Comparison of ENCODE assay signal across 10 cellular contexts in genomic region chr17:42780816-42781638, GRCh38. TPM values are rescaled to one million over a fixed set of nuclear protein-coding genes. Genes with fewer than 3 reads are reported as not detected.
A peak's percentile ranks its signal among the peaks of the same experiment; 100 is the strongest.
DNase-seq lines count a peak whose midpoint lies in the region; ATAC-seq and TF ChIP-seq lines count a peak whose summit lies in the region.
"Had no signal": no experiment of that assay in that cellular context is flagged by ENCODE, and none has a peak within 500 bp of the region (broad histone marks: within the 10 kb centered on the region; RNA-seq: fewer than 3 reads in every experiment).

No MANE protein-coding gene starts in this region.

- intact Hi-C loops in adrenal gland (cut with DNase I), result no loop called here

- H3K36me3 ChIP-seq in hepatocyte (replicated peaks; ENCODE audit: insufficient read depth, low read depth) (no peaks in the 10 kb centered on the region), adrenal gland (replicated peaks in 1 of 2) (peaks cover 0 to 38% of the 10 kb centered on the region in 2 donors)

- no peaks in the 10 kb centered on the region for H4K20me1 ChIP-seq in hepatocyte (ENCODE audit: insufficient read depth, poor library complexity, severe bottlenecking)

- no peaks in the 10 kb centered on the region for H3K9me2 ChIP-seq in hepatocyte (replicated peaks; ENCODE audit: insufficient read depth)

- H3K4me3 ChIP-seq in hepatocyte (peak overlapping the region; percentile 90), retinal pigment epithelial cell (ENCODE audit: low read length) (peak overlapping the region; percentile 30), adrenal gland (peak overlapping the region in 1 of 4 donors; percentile 38)

- H3K27ac ChIP-seq in hepatocyte (peak overlapping the region; percentile 90), adrenal gland (no peak overlapping the region)

- peak overlapping the region; percentile 99 for H3K4me2 ChIP-seq in hepatocyte

- H3K27me3 Mint-ChIP-seq in activated naive CD8-positive, alpha-beta T cell treated with anti-CD3 and anti-CD28 coated beads for 36 hours, result peaks cover 62% of the 10 kb centered on the region

- ATAC-seq in HG02763 (IDR thresholded peaks at IDR 0.05; ENCODE audit: unreplicated experiment), result no peak

- H3K4me1 ChIP-seq in hepatocyte (ENCODE audit: insufficient read depth) (peaks cover 17% of the 10 kb centered on the region), adrenal gland (replicated peaks in 1 of 2) (peaks cover 0 to 16% of the 10 kb centered on the region in 2 donors)

- peaks cover 1% of the 10 kb centered on the region for H3K9me3 Mint-ChIP-seq in activated naive CD8-positive, alpha-beta T cell treated with anti-CD3 and anti-CD28 coated beads for 36 hours

- H3K79me2 ChIP-seq in hepatocyte, result no peaks in the 10 kb centered on the region

- peak overlapping the region; percentile 84 for H2AFZ ChIP-seq in hepatocyte

- peaks cover 30% of the 10 kb centered on the region for H3K4me1 Mint-ChIP-seq in activated naive CD8-positive, alpha-beta T cell treated with anti-CD3 and anti-CD28 coated beads for 36 hours

- H3K27me3 ChIP-seq in hepatocyte (peaks cover 11% of the 10 kb centered on the region), adrenal gland (peaks cover 48% of the 10 kb centered on the region)

- WGBS in hepatocyte (ENCODE audit: low lambda C conversion rate, missing lambda C conversion rate), result 11% methylated on average over 39 of the region's 45 CpGs
- 5 to 18% (median 7%) methylated on average over 18 to 45 of the region's 45 CpGs for WGBS in adrenal gland, 4 donors

- peak; percentile 36 for DNase-seq in GM20000 (ENCODE audit: low spot score)
- no peak for DNase-seq in activated naive CD8-positive, alpha-beta T cell treated with anti-CD3 and anti-CD28 coated beads for 36 hours
- no peak for DNase-seq in hepatocyte (ENCODE audit: low spot score)
- DNase-seq in retinal pigment epithelial cell (ENCODE audit: low read depth), result no peak
- DNase-seq in H4 (ENCODE audit: low spot score), result no peak
- no peak for DNase-seq in adrenal gland
- no peak for DNase-seq in effector CD8-positive, alpha-beta T cell (lab: John Stamatoyannopoulos, UW)
- DNase-seq: midbrain, NCI-H446 treated with DMSO at 0.1 percent for 48 hours had no signal

- no peak overlapping the region for H3K27ac Mint-ChIP-seq in activated naive CD8-positive, alpha-beta T cell treated with anti-CD3 and anti-CD28 coated beads for 36 hours

- H3K9me3 ChIP-seq in hepatocyte (ENCODE audit: low read depth) (no peaks in the 10 kb centered on the region), adrenal gland (replicated peaks in 1 of 3) (no peaks in the 10 kb centered on the region)

- peak overlapping the region; percentile 8 for H3K4me3 Mint-ChIP-seq in activated naive CD8-positive, alpha-beta T cell treated with anti-CD3 and anti-CD28 coated beads for 36 hours

- H3K36me3 Mint-ChIP-seq in activated naive CD8-positive, alpha-beta T cell treated with anti-CD3 and anti-CD28 coated beads for 36 hours, result peaks cover 14% of the 10 kb centered on the region

- TF ChIP-seq CTCF in GM20000 (IDR thresholded peaks at IDR 0.05; ENCODE audit: extremely low read depth, missing control alignments) (no peak), hepatocyte (IDR thresholded peaks at IDR 0.05; ENCODE audit: poor library complexity) (no peak), retinal pigment epithelial cell (conservative IDR thresholded peaks at IDR 0.05; ENCODE audit: low read depth, low read length) (no peak), adrenal gland (IDR thresholded peaks at IDR 0.05) (no peak)

- no peak for TF ChIP-seq POLR2A in adrenal gland (IDR thresholded peaks at IDR 0.05)

RNA-seq across cellular contexts. Expression of gene WNK4, which starts 0.6 kb away (rescaled TPM):
- total RNA-seq in activated naive CD8-positive, alpha-beta T cell treated with anti-CD3 and anti-CD28 coated beads for 36 hours, result under 1 TPM; 0.25 to 0.26 TPM
- 1.0 and 1.5 TPM in 2 replicates for total RNA-seq in hepatocyte
- 1.7 and 2.2 TPM in 2 replicates for polyA plus RNA-seq in hepatocyte
- total RNA-seq in H4 (2014; rRNA removed; shearing (Covaris generic)), result not detected in 2 replicates
- under 1 TPM in 3 of 8 donors, not detected in 5; 0.18 to 0.46 (median 0.38) TPM for total RNA-seq in adrenal gland
- under 1 TPM; 0.05 to 0.08 (median 0.07) TPM for polyA plus RNA-seq in adrenal gland

RNA-seq across cellular contexts. Expression of gene VPS25, which starts 7.8 kb away (rescaled TPM):
- total RNA-seq in activated naive CD8-positive, alpha-beta T cell treated with anti-CD3 and anti-CD28 coated beads for 36 hours, result 10 to 100 TPM; 90.4 to 91.7 TPM
- total RNA-seq in hepatocyte (89.9 and 107 TPM in 2 replicates), adrenal gland (10 to 100 TPM; 43.2 to 68.9 (median 51.6) TPM)
- polyA plus RNA-seq in hepatocyte (121 and 125 TPM in 2 replicates), adrenal gland (10 to 100 TPM; 25.7 to 63.4 (median 37.0) TPM)
- 85.2 and 95.4 TPM in 2 replicates for total RNA-seq in H4 (2014; rRNA removed; shearing (Covaris generic))

RNA-seq across cellular contexts. Expression of gene COA3, which starts 17.5 kb away (rescaled TPM):
- 10 to 100 TPM; 42.0 to 42.2 TPM for total RNA-seq in activated naive CD8-positive, alpha-beta T cell treated with anti-CD3 and anti-CD28 coated beads for 36 hours
- total RNA-seq in hepatocyte, result 117 and 133 TPM in 2 replicates
- polyA plus RNA-seq in hepatocyte, result 219 and 252 TPM in 2 replicates
- 124 and 139 TPM in 2 replicates for total RNA-seq in H4 (2014; rRNA removed; shearing (Covaris generic))
- 100 to 1,000 TPM in 2 of 8 donors, 10 to 100 TPM in 6; 65.3 to 126 (median 83.4) TPM for total RNA-seq in adrenal gland
- 10 to 100 TPM; 55.6 to 98.2 (median 91.1) TPM for polyA plus RNA-seq in adrenal gland

RNA-seq across cellular contexts. Expression of gene CNTD1, which starts 17.6 kb away (rescaled TPM):
- not detected for total RNA-seq in activated naive CD8-positive, alpha-beta T cell treated with anti-CD3 and anti-CD28 coated beads for 36 hours
- total RNA-seq in hepatocyte (0.08 and 1.2 TPM in 2 replicates), adrenal gland (1 to 10 TPM in 2 of 8 donors, under 1 TPM in 1, not detected in 5; 0.69 to 8.2 (median 1.2) TPM)
- polyA plus RNA-seq in hepatocyte (1.5 and 2.4 TPM in 2 replicates), adrenal gland (under 1 TPM; 0.24 to 0.32 (median 0.27) TPM)
- not detected in 2 replicates for total RNA-seq in H4 (2014; rRNA removed; shearing (Covaris generic))

RNA-seq across cellular contexts. Expression of gene RAMP2, which starts 20.0 kb away (rescaled TPM):
- total RNA-seq in activated naive CD8-positive, alpha-beta T cell treated with anti-CD3 and anti-CD28 coated beads for 36 hours, result not detected
- total RNA-seq in hepatocyte, result 8.7 and 13.1 TPM in 2 replicates
- polyA plus RNA-seq in hepatocyte, result 48.7 and 62.3 TPM in 2 replicates
- not detected in 2 replicates for total RNA-seq in H4 (2014; rRNA removed; shearing (Covaris generic))
- 10 to 100 TPM in 6 of 8 donors, 1 to 10 TPM in 2; 4.6 to 35.4 (median 18.8) TPM for total RNA-seq in adrenal gland
- polyA plus RNA-seq in adrenal gland, result 10 to 100 TPM; 23.1 to 67.5 (median 37.9) TPM
